In genomic region chr18:62512996-62513395, GRCh38 we compare ENCODE assay signal across 19 cellular contexts.
"Had no signal": no experiment of that assay in that cellular context is flagged by ENCODE, and none has a peak within 500 bp of the region (broad histone marks: within the 10 kb centered on the region; RNA-seq: fewer than 3 reads in every experiment).

No MANE protein-coding gene starts in this region.

- H3K27me3 ChIP-seq: MG63 had no signal

- H3K4me1 Mint-ChIP-seq: IgD-negative memory B cell had no signal

- H3K4me3 ChIP-seq: K562, MG63 had no signal

- H3K27me3 Mint-ChIP-seq: IgD-negative memory B cell had no signal

- H3K27ac Mint-ChIP-seq: IgD-negative memory B cell had no signal

- H3K9ac ChIP-seq: KMS-11, SK-N-SH had no signal

- H3K36me3 ChIP-seq: MG63 had no signal

- H3K4me2 ChIP-seq: KMS-11, SK-N-SH had no signal

- FAIRE-seq: HTR-8/SVneo, K562 had no signal

- DNase-seq: Kasumi-1, MG63, NCI-H1092, NCI-H1105 treated with DMSO at 0.1 percent for 48 hours, NCI-H1417 treated with DMSO at 0.1 percent for 48 hours, NCI-H187 treated with DMSO at 0.1 percent for 48 hours, NCI-H2029 treated with DMSO at 0.1 percent for 48 hours, NCI-H2171 treated with DMSO at 0.1 percent for 48 hours, NCI-H524, NCI-H526 treated with DMSO at 0.1 percent for 48 hours, NCI-H774, SHP77, SK-N-SH had no signal

- H3K27ac ChIP-seq: HL-60, KMS-11, RWPE1 had no signal

- ATAC-seq: K562 had no signal
